23 cellular contexts compared by ENCODE assay signal in the genomic region with DNA sequence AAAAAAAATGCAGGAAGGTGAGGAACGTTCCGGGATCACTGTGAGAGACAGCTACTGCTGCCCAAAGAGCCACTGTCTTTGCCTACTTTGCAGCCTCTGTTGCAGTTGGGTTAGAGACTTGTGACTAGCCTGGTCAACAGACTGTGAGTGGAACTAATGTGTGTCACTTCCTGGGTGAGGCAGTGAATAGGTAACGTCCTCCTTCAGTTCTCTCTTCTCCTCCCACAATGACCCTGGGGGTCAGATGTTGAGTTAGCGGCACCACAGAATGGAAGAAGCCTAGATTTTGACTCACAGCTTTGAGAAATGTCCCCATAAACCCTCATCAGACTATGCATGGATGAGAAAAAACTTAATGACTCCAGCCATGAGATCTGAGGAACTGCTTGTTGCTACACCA. TPM values are rescaled to one million over a fixed set of nuclear protein-coding genes. Genes with fewer than 3 reads are reported as not detected.
DNase-seq lines count a peak whose midpoint lies in the region; ATAC-seq, FAIRE-seq and TF ChIP-seq lines count a peak whose summit lies in the region.
"Had no signal": no experiment of that assay in that cellular context is flagged by ENCODE, and none has a peak within 500 bp of the region (broad histone marks: within the 10 kb centered on the region; RNA-seq: fewer than 3 reads in every experiment).

No MANE protein-coding gene starts in this region.

- TF ChIP-seq CTCF in PC-3 (conservative IDR thresholded peaks at IDR 0.05; ENCODE audit: low read depth, low read length) (no peak), bronchial epithelial cell (IDR thresholded peaks at IDR 0.05; ENCODE audit: insufficient read depth, low read length, severe bottlenecking) (no peak), neural crest cell (conservative IDR thresholded peaks at IDR 0.05) (no peak)

- BruUV-seq in PC-3 (replicated peaks; lab: Mats Ljungman, UMichigan) = no TSS peak

- H3K79me2 ChIP-seq in PC-3 (ENCODE audit: low read length) = no peaks in the 10 kb centered on the region

- no peaks in the 10 kb centered on the region for H3K9me2 ChIP-seq in PC-3 (replicated peaks; ENCODE audit: low read length)

- CTCF ChIA-PET in PC-3 (lab: Charles Lee) = interaction anchor here (0.8 kb wide), 1 partner anchor 36 kb away, joined by 3 read pairs; the partner anchor contains the start of gene ATMIN

- no peak for DNase-seq in GM12891 (ENCODE audit: insufficient read length, low spot score)
- DNase-seq in PC-3 = peak; percentile 75
- DNase-seq in bronchial epithelial cell (ENCODE audit: low read depth) = peak; percentile 90
- no peak for DNase-seq in neural crest cell (ENCODE audit: low read depth, low spot score)
- DNase-seq in activated gamma-delta T cell treated with Interleukin-2 at 50 U/mL for 16 hours = no peak
- DNase-seq: activated naive CD4-positive, alpha-beta T cell treated with Interleukin-2 at 50 U/mL for 16 hours; DND-41; effector CD4-positive, alpha-beta T cell; gastrocnemius medialis; H9; Kasumi-1; NCI-H187; NCI-H510A treated with DMSO at 0.1 percent for 48 hours; OCI-M1; ovary; stimulated activated naive CD8-positive, alpha-beta T cell treated with anti-CD3 and anti-CD28 coated beads, Interleukin-15, amount 100 ng/mL, for 72 hours; T-cell had no signal

- H3K9me3 ChIP-seq in PC-3 (ENCODE audit: low read length) = no peaks in the 10 kb centered on the region
- H3K9me3 ChIP-seq: gastrocnemius medialis, ovary had no signal

- H3K36me3 ChIP-seq in PC-3 (ENCODE audit: low read depth, low read length) = no peaks in the 10 kb centered on the region
- H3K36me3 ChIP-seq in bronchial epithelial cell (ENCODE audit: control insufficient read depth, insufficient read depth, low read length) = no peaks in the 10 kb centered on the region
- H3K36me3 ChIP-seq: gastrocnemius medialis, ovary had no signal

- no peak overlapping the region for H3K9ac ChIP-seq in PC-3 (ENCODE audit: low read length)

- POLR2A ChIA-PET in PC-3 (lab: Charles Lee; ENCODE audit: unreplicated experiment) = no interaction called here

- peak overlapping the region; percentile 29; the same call in 1 of the 2 replicates for H3K4me2 ChIP-seq in PC-3 (ENCODE audit: low read length)
- H3K4me2 ChIP-seq: smooth muscle cell had no signal

- H4K20me1 ChIP-seq in PC-3 (ENCODE audit: low read length) = no peaks in the 10 kb centered on the region

- no peaks in the 10 kb centered on the region for H3K27me3 ChIP-seq in PC-3 (ENCODE audit: low read length)
- H3K27me3 ChIP-seq in bronchial epithelial cell (ENCODE audit: control insufficient read depth, insufficient read depth, low read length) = no peaks in the 10 kb centered on the region
- H3K27me3 ChIP-seq: gastrocnemius medialis, ovary had no signal

- peak overlapping the region; percentile 31 for H3K27ac ChIP-seq in PC-3 (ENCODE audit: low read length)
- H3K27ac ChIP-seq: gastrocnemius medialis, ovary had no signal

- H3K4me1 ChIP-seq in PC-3 (ENCODE audit: insufficient read depth, low read length) = peaks cover 18% of the 10 kb centered on the region
- H3K4me1 ChIP-seq: gastrocnemius medialis had no signal

- ATAC-seq in PC-3 (peak; percentile 74), GM21390 (IDR thresholded peaks at IDR 0.05; ENCODE audit: unreplicated experiment) (no peak), HG03442 (IDR thresholded peaks at IDR 0.05; ENCODE audit: unreplicated experiment) (no peak)
- no peak for ATAC-seq in activated T-helper 17 cell treated with anti-CD3 and anti-CD28 coated beads, Interleukin-2, amount 50 U/mL, for 72 hours (replicated peaks)
- ATAC-seq: activated CD4-positive, CD25-positive, alpha-beta regulatory T cell treated with anti-CD3 and anti-CD28 coated beads, Interleukin-2, amount 50 U/mL, for 24 hours; gastrocnemius medialis; stimulated activated naive CD8-positive, alpha-beta T cell treated with anti-CD3 and anti-CD28 coated beads, Interleukin-15, amount 100 ng/mL, for 72 hours; T-cell had no signal

- H3K4me1 Mint-ChIP-seq in neural crest cell = peaks cover 9% of the 10 kb centered on the region
- no peaks in the 10 kb centered on the region for H3K4me1 Mint-ChIP-seq in activated T-helper 17 cell treated with anti-CD3 and anti-CD28 coated beads, Interleukin-2, amount 50 U/mL, for 72 hours

- FAIRE-seq in GM12891 (lab: Jason Lieb, UNC) (peak; percentile 56), bronchial epithelial cell (lab: Jason Lieb, UNC) (no peak)

- H3F3A ChIP-seq in PC-3 (ENCODE audit: low read length, unreplicated experiment) = no peaks in the 10 kb centered on the region

- no peaks in the 10 kb centered on the region for H3K36me3 Mint-ChIP-seq in neural crest cell (ENCODE audit: low read depth)
- H3K36me3 Mint-ChIP-seq in activated T-helper 17 cell treated with anti-CD3 and anti-CD28 coated beads, Interleukin-2, amount 50 U/mL, for 72 hours (ENCODE audit: low read depth) = no peaks in the 10 kb centered on the region
- H3K36me3 Mint-ChIP-seq: T-cell had no signal

- H3K27me3 Mint-ChIP-seq in neural crest cell (ENCODE audit: low read depth) = no peaks in the 10 kb centered on the region
- H3K27me3 Mint-ChIP-seq in activated T-helper 17 cell treated with anti-CD3 and anti-CD28 coated beads, Interleukin-2, amount 50 U/mL, for 72 hours = peaks cover 3% of the 10 kb centered on the region
- H3K27me3 Mint-ChIP-seq: stimulated activated naive CD8-positive, alpha-beta T cell treated with anti-CD3 and anti-CD28 coated beads, Interleukin-15, amount 100 ng/mL, for 72 hours had no signal

- H3K9me3 Mint-ChIP-seq in neural crest cell = no peaks in the 10 kb centered on the region
- H3K9me3 Mint-ChIP-seq in activated T-helper 17 cell treated with anti-CD3 and anti-CD28 coated beads, Interleukin-2, amount 50 U/mL, for 72 hours = no peaks in the 10 kb centered on the region
- H3K9me3 Mint-ChIP-seq: H9; stimulated activated naive CD8-positive, alpha-beta T cell treated with anti-CD3 and anti-CD28 coated beads, Interleukin-15, amount 100 ng/mL, for 72 hours; T-cell had no signal

- no peak overlapping the region for H3K4me3 ChIP-seq in PC-3 (ENCODE audit: low read length)
- H3K4me3 ChIP-seq in bronchial epithelial cell (ENCODE audit: low read depth, low read length) = no peak overlapping the region
- H3K4me3 ChIP-seq: gastrocnemius medialis, ovary, smooth muscle cell had no signal

- intact Hi-C loops in PC-3 (cut with micrococcal nuclease) = no loop called here

- no peak overlapping the region for H3K4me3 Mint-ChIP-seq in neural crest cell
- H3K4me3 Mint-ChIP-seq in activated T-helper 17 cell treated with anti-CD3 and anti-CD28 coated beads, Interleukin-2, amount 50 U/mL, for 72 hours = no peak overlapping the region
- H3K4me3 Mint-ChIP-seq: H9; stimulated activated naive CD8-positive, alpha-beta T cell treated with anti-CD3 and anti-CD28 coated beads, Interleukin-15, amount 100 ng/mL, for 72 hours; T-cell had no signal

- H2AFZ ChIP-seq in PC-3 (ENCODE audit: low read length) = no peak overlapping the region

- peak overlapping the region; percentile 85 for H3K27ac Mint-ChIP-seq in neural crest cell (ENCODE audit: unreplicated experiment)
- H3K27ac Mint-ChIP-seq in activated T-helper 17 cell treated with anti-CD3 and anti-CD28 coated beads, Interleukin-2, amount 50 U/mL, for 72 hours = no peak overlapping the region
- H3K27ac Mint-ChIP-seq: T-cell had no signal

- TF ChIP-seq POLR2A in GM12891 (IDR thresholded peaks at IDR 0.05; ENCODE audit: low read depth, low read length) = no peak

TF ChIP-seq in GM12891, 5 proteins besides CTCF, POLR2A, EP300 and RAD21:
- TF ChIP-seq POU2F2 (IDR thresholded peaks at IDR 0.05; ENCODE audit: low read depth, low read length) = no peak
- no peak for TF ChIP-seq POLR2AphosphoS5 (IDR thresholded peaks at IDR 0.05; ENCODE audit: low read depth, low read length)
- TF ChIP-seq SPI1 (IDR thresholded peaks at IDR 0.05; ENCODE audit: low read depth, low read length) = no peak
- TF ChIP-seq TAF1 (IDR thresholded peaks at IDR 0.05; ENCODE audit: low read depth, low read length) = no peak
- no peak for TF ChIP-seq PAX5 (IDR thresholded peaks at IDR 0.05; ENCODE audit: insufficient read depth, low read length, severe bottlenecking)

RNA-seq across cellular contexts. Expression of gene C16orf46, which starts 5.2 kb away (rescaled TPM):
- 0.05 TPM for polyA plus RNA-seq in GM12891 (2012; ENCODE audit: low read depth, missing spikeins)
- 0.73 TPM in 1 of 2 replicates, not detected in the other for total RNA-seq in PC-3 (2014; rRNA removed)
- total RNA-seq in bronchial epithelial cell = 0.26 and 0.53 TPM in 2 replicates
- total RNA-seq in neural crest cell = 1.8 and 2.1 TPM in 2 replicates
- under 1 TPM in 1 of 2 donors, not detected in 1; 0.54 TPM for total RNA-seq in activated T-helper 17 cell treated with anti-CD3 and anti-CD28 coated beads, Interleukin-2, amount 50 U/mL, for 72 hours
- total RNA-seq: mononuclear cell had no signal

RNA-seq across cellular contexts. Expression of gene GCSH, which starts 24.4 kb away (rescaled TPM):
- polyA plus RNA-seq in GM12891 (2012; ENCODE audit: low read depth, missing spikeins) = 15.0 TPM
- total RNA-seq in PC-3 (2014; rRNA removed) (36.1 and 47.5 TPM in 2 replicates), bronchial epithelial cell (14.6 and 17.6 TPM in 2 replicates), neural crest cell (79.2 and 87.0 TPM in 2 replicates)
- 10 to 100 TPM; 10.1 to 25.6 TPM for total RNA-seq in activated T-helper 17 cell treated with anti-CD3 and anti-CD28 coated beads, Interleukin-2, amount 50 U/mL, for 72 hours

RNA-seq across cellular contexts. Expression of gene ATMIN, which starts 36.2 kb away (rescaled TPM):
- polyA plus RNA-seq in GM12891 (2012; ENCODE audit: low read depth, missing spikeins) = 9.8 TPM
- total RNA-seq in PC-3 (2014; rRNA removed) (34.7 and 35.4 TPM in 2 replicates), bronchial epithelial cell (41.3 and 42.5 TPM in 2 replicates), neural crest cell (49.1 and 51.4 TPM in 2 replicates)
- total RNA-seq in activated T-helper 17 cell treated with anti-CD3 and anti-CD28 coated beads, Interleukin-2, amount 50 U/mL, for 72 hours = 10 to 100 TPM; 14.3 to 20.6 TPM

Comparison
In these comparisons a context has a peak if more than half of its experiments do, and no peak if none do; other contexts are left out.
1. DNase-seq: peak in PC-3 (single experiment) and bronchial epithelial cell (single experiment); none in GM12891 (single experiment), neural crest cell (single experiment) and activated gamma-delta T cell treated with Interleukin-2 at 50 U/mL for 16 hours (single experiment).